In the genomic region with DNA sequence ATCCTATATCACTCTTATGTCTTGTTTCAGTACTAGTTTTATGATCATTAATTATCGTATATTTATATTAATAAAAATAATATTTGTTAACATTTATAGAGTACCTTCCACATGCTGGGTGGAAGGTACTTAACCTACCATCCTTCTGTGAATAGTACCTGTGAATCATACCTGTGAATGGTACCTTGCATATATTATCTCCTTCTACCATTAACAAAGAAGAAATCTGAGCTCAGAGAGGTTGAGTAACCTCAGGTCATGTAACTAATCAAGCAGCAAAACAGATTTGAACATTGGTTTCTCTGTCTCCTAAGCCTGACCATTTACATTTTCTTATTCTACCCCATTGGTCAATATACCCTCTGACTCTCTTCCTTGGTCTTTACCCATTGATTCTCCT, we compare ENCODE assay signal across 35 cellular contexts.
"Had no signal": no experiment of that assay in that cellular context is flagged by ENCODE, and none has a peak within 500 bp of the region (broad histone marks: within the 10 kb centered on the region; RNA-seq: fewer than 3 reads in every experiment).

No MANE protein-coding gene starts in this region.

- H3K36me3 ChIP-seq: ascending aorta, brain microvascular endothelial cell, breast epithelium, cardiac muscle cell had no signal

- H3K27ac ChIP-seq: ascending aorta, body of pancreas, brain microvascular endothelial cell, breast epithelium, cardiac muscle cell, VCaP had no signal

- H3K4me1 ChIP-seq: body of pancreas, breast epithelium had no signal

- H3K27me3 ChIP-seq: ascending aorta, body of pancreas, brain microvascular endothelial cell, breast epithelium, cardiac muscle cell had no signal

- H3K9me3 ChIP-seq: ascending aorta, body of pancreas, breast epithelium had no signal

- H3K4me3 ChIP-seq: ascending aorta, body of pancreas, breast epithelium, cardiac muscle cell had no signal

- FAIRE-seq: TTC549 had no signal

- ATAC-seq: activated CD4-positive, alpha-beta T cell treated with anti-CD3 and anti-CD28 coated beads for 36 hours; activated CD4-positive, CD25-positive, alpha-beta regulatory T cell treated with anti-CD3 and anti-CD28 coated beads, Interleukin-2, amount 50 U/mL, for 24 hours; activated CD8-positive, alpha-beta memory T cell treated with anti-CD3 and anti-CD28 coated beads, Interleukin-2, amount 10 ng/mL, durations not matched to agents 7 days and 5 days; activated CD8-positive, alpha-beta T cell treated with anti-CD3 and anti-CD28 coated beads, Interleukin-2, amount 10 ng/mL, durations not matched to agents 7 days and 5 days; activated naive CD8-positive, alpha-beta T cell treated with anti-CD3 and anti-CD28 coated beads, Interleukin-2, amount 50 U/mL, for 24 hours; body of pancreas; WTC11 had no signal

- DNase-seq: activated CD4-positive, alpha-beta memory T cell treated with anti-CD3 and anti-CD28 coated beads, Interleukin-2, amount 10 ng/mL, durations not matched to agents 7 days and 5 days; activated CD4-positive, alpha-beta T cell treated with anti-CD3 and anti-CD28 coated beads for 1 hour; activated CD4-positive, alpha-beta T cell treated with anti-CD3 and anti-CD28 coated beads for 36 hours; activated CD4-positive, alpha-beta T cell treated with anti-CD3 and anti-CD28 coated beads for 48 hours; activated CD4-positive, alpha-beta T cell treated with anti-CD3 and anti-CD28 coated beads, Interleukin-2, amount 10 ng/mL, durations not matched to agents 7 days and 5 days; activated CD4-positive, alpha-beta T cell treated with anti-CD3 and anti-CD28 coated beads, Interleukin-2, amount 50 U/mL, for 48 hours; activated CD4-positive, CD25-positive, alpha-beta regulatory T cell; activated CD8-positive, alpha-beta memory T cell treated with anti-CD3 and anti-CD28 coated beads for 24 hours; activated CD8-positive, alpha-beta memory T cell treated with anti-CD3 and anti-CD28 coated beads, Interleukin-2, amount 10 ng/mL, durations not matched to agents 7 days and 5 days; activated CD8-positive, alpha-beta memory T cell treated with anti-CD3 and anti-CD28 coated beads, Interleukin-2, amount 50 U/mL, for 48 hours; activated CD8-positive, alpha-beta T cell treated with anti-CD3 and anti-CD28 coated beads, Interleukin-2, amount 10 ng/mL, durations not matched to agents 7 days and 5 days; activated effector memory CD4-positive, alpha-beta T cell treated with Interleukin-2 at 50 U/mL for 16 hours; activated gamma-delta T cell; activated naive CD4-positive, alpha-beta T cell treated with anti-CD3 and anti-CD28 coated beads, Interleukin-2, amount 10 ng/mL, durations not matched to agents 7 days and 5 days; activated naive CD4-positive, alpha-beta T cell treated with Interleukin-2 at 50 U/mL for 16 hours; activated naive CD8-positive, alpha-beta T cell treated with anti-CD3 and anti-CD28 coated beads, Interleukin-2, amount 10 ng/mL, durations not matched to agents 7 days and 5 days; activated naive CD8-positive, alpha-beta T cell treated with anti-CD3 and anti-CD28 coated beads, Interleukin-2, amount 50 U/mL, for 24 hours; activated T-cell treated with anti-CD3 and anti-CD28 coated beads, Interleukin-2, amount 50 U/mL, for 24 hours; activated T-cell treated with anti-CD3 and anti-CD28 coated beads, Interleukin-2, amount 50 U/mL, for 48 hours; amygdala; anterior cingulate cortex; body of pancreas; brain microvascular endothelial cell; caudate nucleus; SW 1271; T-helper 1 cell; T-helper 2 cell; T-helper 9 cell had no signal
